1 cellular context compared by ENCODE assay signal in genomic region chr5:119037496-119038215, GRCh38.
TF ChIP-seq lines count a peak whose summit lies in the region.

No MANE protein-coding gene starts in this region.

TF ChIP-seq in IMR-90, 13 proteins besides CTCF, POLR2A, EP300 and RAD21:
- TF ChIP-seq ELK1 (IDR thresholded peaks at IDR 0.05; ENCODE audit: borderline replicate concordance, low read depth, low read length) (no peak), RFX5 (IDR thresholded peaks at IDR 0.05; ENCODE audit: low read depth, low read length) (no peak), CHD1 (IDR thresholded peaks at IDR 0.05; ENCODE audit: low read depth, low read length) (no peak), SMC3 (IDR thresholded peaks at IDR 0.05; ENCODE audit: low read depth, low read length) (no peak), USF2 (IDR thresholded peaks at IDR 0.05; ENCODE audit: low read depth, low read length) (no peak), FOS (IDR thresholded peaks at IDR 0.05; ENCODE audit: low read depth, low read length) (no peak), MAFK (IDR thresholded peaks at IDR 0.05; ENCODE audit: low read depth, low read length) (no peak), MXI1 (IDR thresholded peaks at IDR 0.05; ENCODE audit: borderline replicate concordance, low read depth, low read length) (no peak), NFE2L2 (IDR thresholded peaks at IDR 0.05; ENCODE audit: low read depth, low read length) (no peak), BHLHE40 (IDR thresholded peaks at IDR 0.05; ENCODE audit: low read depth, low read length) (no peak), RCOR1 (IDR thresholded peaks at IDR 0.05; ENCODE audit: insufficient replicate concordance, low read length) (no peak), CEBPB (IDR thresholded peaks at IDR 0.05; ENCODE audit: low read depth, low read length) (no peak), MAZ (IDR thresholded peaks at IDR 0.05; ENCODE audit: borderline replicate concordance, low read depth, low read length) (no peak)
TF ChIP-seq in IMR-90: peak in this region for 0.
